Comparison of ENCODE assay signal across 21 cellular contexts in the genomic region with DNA sequence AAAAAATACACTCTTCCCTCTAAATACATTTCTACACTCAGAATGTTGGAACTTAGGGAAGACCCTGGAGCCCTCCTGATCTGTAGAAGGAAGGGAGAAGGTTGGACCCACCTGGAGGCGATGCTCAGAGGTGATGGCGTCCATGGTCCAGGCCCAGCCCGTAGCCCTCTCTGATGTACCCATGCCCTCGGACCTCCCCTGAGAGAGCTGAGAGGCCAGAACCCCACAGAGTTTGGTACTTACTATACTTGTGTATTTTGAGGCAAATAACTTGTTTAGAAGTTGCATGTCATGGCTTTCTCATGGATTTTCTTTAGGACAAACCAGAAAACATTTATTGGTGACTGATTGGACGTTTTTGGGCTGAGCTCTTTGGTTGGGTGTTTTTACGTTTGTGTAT. TPM values are rescaled to one million over a fixed set of nuclear protein-coding genes. Genes with fewer than 3 reads are reported as not detected.
DNase-seq lines count a peak whose midpoint lies in the region; TF ChIP-seq lines count a peak whose summit lies in the region.
"Had no signal": no experiment of that assay in that cellular context is flagged by ENCODE, and none has a peak within 500 bp of the region (broad histone marks: within the 10 kb centered on the region; RNA-seq: fewer than 3 reads in every experiment).

No MANE protein-coding gene starts in this region.

- no CpG with 5 or more reads among the region's 6 CpGs for WGBS in H9 (ENCODE audit: extremely low coverage, insufficient read length, low lambda C conversion rate)
- WGBS in endodermal cell (ENCODE audit: insufficient coverage in 1 of 2, insufficient read length in 1 of 2), 2 experiments, result 89 to 97% methylated on average over 6 of the region's 6 CpGs
- WGBS in trophoblast cell (ENCODE audit: extremely low coverage, insufficient coverage, insufficient read length), result no CpG with 5 or more reads among the region's 6 CpGs

- no peak overlapping the region for H3K14ac ChIP-seq in H9 (ENCODE audit: insufficient read depth, low read length)
- H3K14ac ChIP-seq in trophoblast cell (ENCODE audit: low read length), result no peak overlapping the region

- H3T11ph ChIP-seq in H9 (ENCODE audit: low read length), result no peak overlapping the region

- H3K79me2 ChIP-seq in H9 (ENCODE audit: insufficient read depth, low read length) (peaks cover 36% of the 10 kb centered on the region; the same call in 1 of the 2 replicates), trophoblast cell (ENCODE audit: control insufficient read depth, insufficient read depth, low read length, poor library complexity) (peaks cover 11% of the 10 kb centered on the region)

- H3K4ac ChIP-seq in H9 (ENCODE audit: low read depth, low read length) (no peak overlapping the region), trophoblast cell (ENCODE audit: low read depth, low read length) (peak overlapping the region; percentile 57)

- H3K4me3 ChIP-seq in endodermal cell (ENCODE audit: low read length), result no peak overlapping the region
- H3K4me3 ChIP-seq in trophoblast cell (ENCODE audit: low read depth, low read length), result no peak overlapping the region
- H3K4me3 ChIP-seq: GM23338, SJSA1 had no signal

- H3K27me3 ChIP-seq in H9 (ENCODE audit: insufficient read depth, low read length) (no peaks in the 10 kb centered on the region), endodermal cell (ENCODE audit: control insufficient read depth, insufficient read depth, low read length, poor library complexity, severe bottlenecking) (no peaks in the 10 kb centered on the region), trophoblast cell (ENCODE audit: insufficient read depth, low read length) (no peaks in the 10 kb centered on the region)
- H3K27me3 ChIP-seq: SJSA1 had no signal

- H4K12ac ChIP-seq in trophoblast cell (ENCODE audit: low read depth, low read length), result no peak overlapping the region

- no peak overlapping the region for H3K9ac ChIP-seq in H9 (ENCODE audit: extremely low read depth, insufficient read length, low read length)
- H3K9ac ChIP-seq in endodermal cell (ENCODE audit: extremely low read depth, low read length, poor library complexity, severe bottlenecking), result no peak overlapping the region
- H3K9ac ChIP-seq in trophoblast cell (ENCODE audit: low read length), result no peak overlapping the region

- H3K23ac ChIP-seq in H9 (ENCODE audit: insufficient read length, low read depth, low read length), result no peak overlapping the region
- no peak overlapping the region for H3K23ac ChIP-seq in trophoblast cell (ENCODE audit: low read length)

- H2BK15ac ChIP-seq in H9 (ENCODE audit: low read depth, low read length), result no peak overlapping the region

- H3K18ac ChIP-seq in H9 (ENCODE audit: insufficient read length, low read depth, low read length) (no peak overlapping the region), trophoblast cell (ENCODE audit: low read length) (no peak overlapping the region)

- H3K36me3 Mint-ChIP-seq in H9 (ENCODE audit: insufficient read depth in 1 of 3, low read depth in 3 of 3), result peaks cover 0 to 5% (median 0%) of the 10 kb centered on the region in 3 experiments; a peak in 3 of 7 replicates
- peaks cover under 1% of the 10 kb centered on the region for H3K36me3 Mint-ChIP-seq in endodermal cell (ENCODE audit: low read depth)
- peaks cover 7% of the 10 kb centered on the region for H3K36me3 Mint-ChIP-seq in activated CD4-positive, alpha-beta T cell treated with anti-CD3 and anti-CD28 coated beads, Interleukin-2, amount 10 ng/mL, durations not matched to agents 7 days and 5 days (ENCODE audit: low read depth)

- CTCF ChIA-PET in activated CD4-positive, alpha-beta T cell treated with anti-CD3 and anti-CD28 coated beads, Interleukin-2, amount 10 ng/mL, durations not matched to agents 7 days and 5 days (lab: Charles Lee), result no interaction called here

- no peak overlapping the region for H3K4me3 Mint-ChIP-seq in H9
- no peak overlapping the region for H3K4me3 Mint-ChIP-seq in endodermal cell
- H3K4me3 Mint-ChIP-seq in activated CD4-positive, alpha-beta T cell treated with anti-CD3 and anti-CD28 coated beads, Interleukin-2, amount 10 ng/mL, durations not matched to agents 7 days and 5 days, result no peak overlapping the region
- H3K4me3 Mint-ChIP-seq: GM23338 had no signal

- peak; percentile 39 for DNase-seq in activated CD8-positive, alpha-beta memory T cell treated with anti-CD3 and anti-CD28 coated beads, Interleukin-2, amount 50 U/mL, for 48 hours
- DNase-seq in activated CD8-positive, alpha-beta memory T cell treated with anti-CD3 and anti-CD28 coated beads for 24 hours, result no peak
- DNase-seq in H9 (no peak), endodermal cell (peak; percentile 13), trophoblast cell (no peak), NCI-H524 (lab: John Stamatoyannopoulos, UW) (no peak)
- no peak for DNase-seq in activated CD4-positive, alpha-beta T cell treated with anti-CD3 and anti-CD28 coated beads, Interleukin-2, amount 10 ng/mL, durations not matched to agents 7 days and 5 days
- DNase-seq in activated CD4-positive, CD25-positive, alpha-beta regulatory T cell (lab: John Stamatoyannopoulos, UW), result no peak
- DNase-seq: 8988T; C1 segment of cervical spinal cord; Calu3; CD8-positive, alpha-beta memory T cell; IMR-90; NCI-H1105 treated with DMSO at 0.1 percent for 48 hours; NCI-H1694; NCI-H2081; NCI-H2171; NCI-H526 treated with DMSO at 0.1 percent for 48 hours; OCI-M1 had no signal

- H2BK20ac ChIP-seq in H9 (ENCODE audit: low read depth, low read length, poor library complexity, severe bottlenecking), result no peak overlapping the region

- H3K23me2 ChIP-seq in H9 (ENCODE audit: insufficient read length, low read depth, low read length, poor library complexity, severe bottlenecking), result no peaks in the 10 kb centered on the region

- no peaks in the 10 kb centered on the region for H3K4me1 ChIP-seq in H9 (ENCODE audit: insufficient read depth, low read length)
- H3K4me1 ChIP-seq in endodermal cell (ENCODE audit: control insufficient read depth, insufficient read depth, low read length), result peaks cover 3% of the 10 kb centered on the region
- H3K4me1 ChIP-seq in trophoblast cell (ENCODE audit: control insufficient read depth in 1 of 2, insufficient read depth in 2 of 2, low read length in 2 of 2), result peaks cover 6 to 8% of the 10 kb centered on the region in 2 experiments
- H3K4me1 ChIP-seq: SJSA1 had no signal

- no peaks in the 10 kb centered on the region for H3K27me3 Mint-ChIP-seq in H9 (ENCODE audit: low read depth)
- no peaks in the 10 kb centered on the region for H3K27me3 Mint-ChIP-seq in endodermal cell (ENCODE audit: insufficient read depth)
- no peaks in the 10 kb centered on the region for H3K27me3 Mint-ChIP-seq in activated CD4-positive, alpha-beta T cell treated with anti-CD3 and anti-CD28 coated beads, Interleukin-2, amount 10 ng/mL, durations not matched to agents 7 days and 5 days

- H3K9me3 Mint-ChIP-seq in H9, result no peaks in the 10 kb centered on the region
- no peaks in the 10 kb centered on the region for H3K9me3 Mint-ChIP-seq in endodermal cell
- H3K9me3 Mint-ChIP-seq in activated CD4-positive, alpha-beta T cell treated with anti-CD3 and anti-CD28 coated beads, Interleukin-2, amount 10 ng/mL, durations not matched to agents 7 days and 5 days, result no peaks in the 10 kb centered on the region
- H3K9me3 Mint-ChIP-seq: CD8-positive, alpha-beta memory T cell; GM23338 had no signal

- H2AK5ac ChIP-seq in H9 (ENCODE audit: insufficient read length, low read length), result no peak overlapping the region
- H2AK5ac ChIP-seq in trophoblast cell (ENCODE audit: low read length), result no peak overlapping the region

- no peak overlapping the region for H2BK120ac ChIP-seq in H9 (ENCODE audit: low read depth, low read length, poor library complexity, severe bottlenecking)
- H2BK120ac ChIP-seq in trophoblast cell (ENCODE audit: insufficient read depth, low read length, poor library complexity), result no peak overlapping the region

- no peak overlapping the region for H4K91ac ChIP-seq in H9 (ENCODE audit: insufficient read length, low read depth, low read length)
- no peak overlapping the region for H4K91ac ChIP-seq in trophoblast cell (ENCODE audit: low read depth, low read length)

- no peak overlapping the region for H4K5ac ChIP-seq in H9 (ENCODE audit: insufficient read length, low read depth, low read length)

- H4K8ac ChIP-seq in H9 (replicated peaks; ENCODE audit: insufficient read length, low read depth, low read length) (no peak overlapping the region), trophoblast cell (ENCODE audit: low read depth, low read length) (no peak overlapping the region)

- H3K56ac ChIP-seq in H9 (ENCODE audit: insufficient read length, low read depth, low read length), result no peak overlapping the region

- no peak overlapping the region for H2BK12ac ChIP-seq in H9 (ENCODE audit: insufficient read length, low read depth, low read length)
- H2BK12ac ChIP-seq in trophoblast cell (ENCODE audit: low read length), result no peak overlapping the region

- H3K27ac Mint-ChIP-seq in H9 (peak overlapping the region in 2 of 3 experiments; percentile 18 to 71; a peak in 2 of 7 replicates), endodermal cell (no peak overlapping the region)
- no peak overlapping the region for H3K27ac Mint-ChIP-seq in activated CD4-positive, alpha-beta T cell treated with anti-CD3 and anti-CD28 coated beads, Interleukin-2, amount 10 ng/mL, durations not matched to agents 7 days and 5 days
- H3K27ac Mint-ChIP-seq: GM23338 had no signal

- H3K4me1 Mint-ChIP-seq in H9 (peaks cover 8 to 18% of the 10 kb centered on the region in 2 experiments), endodermal cell (peaks cover 24% of the 10 kb centered on the region)
- peaks cover 30% of the 10 kb centered on the region for H3K4me1 Mint-ChIP-seq in activated CD4-positive, alpha-beta T cell treated with anti-CD3 and anti-CD28 coated beads, Interleukin-2, amount 10 ng/mL, durations not matched to agents 7 days and 5 days

- TF ChIP-seq CTCF in H9 (conservative IDR thresholded peaks at IDR 0.05) (no peak), endodermal cell (conservative IDR thresholded peaks at IDR 0.05) (no peak)

- no peak overlapping the region for H3K27ac ChIP-seq in H9 (ENCODE audit: insufficient read length, low read depth, low read length)
- H3K27ac ChIP-seq in endodermal cell (ENCODE audit: low read depth, low read length), result no peak overlapping the region
- no peak overlapping the region for H3K27ac ChIP-seq in trophoblast cell (ENCODE audit: low read depth, low read length)
- H3K27ac ChIP-seq: SJSA1 had no signal

- peaks cover 20% of the 10 kb centered on the region for H3K79me1 ChIP-seq in H9 (ENCODE audit: insufficient read depth, low read depth, low read length, poor library complexity, severe bottlenecking)
- no peaks in the 10 kb centered on the region for H3K79me1 ChIP-seq in trophoblast cell (ENCODE audit: low read length)

- H4K20me1 ChIP-seq in H9 (ENCODE audit: control insufficient read depth, insufficient read depth, insufficient read length), result peaks cover 2% of the 10 kb centered on the region

- H2BK5ac ChIP-seq in H9 (ENCODE audit: insufficient read length, low read length) (no peak overlapping the region), trophoblast cell (ENCODE audit: low read depth, low read length, poor library complexity) (no peak overlapping the region)

- no peak overlapping the region for H3K4me2 ChIP-seq in H9 (ENCODE audit: insufficient read depth, insufficient read length, low read length)
- H3K4me2 ChIP-seq in trophoblast cell (ENCODE audit: low read length), result no peak overlapping the region
- H3K4me2 ChIP-seq: GM23338 had no signal

- H3K9me3 ChIP-seq in H9 (ENCODE audit: control insufficient read depth, low read depth, low read length) (no peaks in the 10 kb centered on the region), endodermal cell (ENCODE audit: control insufficient read depth, low read length) (no peaks in the 10 kb centered on the region), trophoblast cell (ENCODE audit: insufficient read depth, low read depth, low read length) (no peaks in the 10 kb centered on the region)
- H3K9me3 ChIP-seq: SJSA1 had no signal

- H2AFZ ChIP-seq in H9 (ENCODE audit: low read length) (no peak overlapping the region), trophoblast cell (ENCODE audit: insufficient read depth, low read length, poor library complexity) (no peak overlapping the region)
- H2AFZ ChIP-seq: GM23338 had no signal

- POLR2A ChIA-PET in activated CD4-positive, alpha-beta T cell treated with anti-CD3 and anti-CD28 coated beads, Interleukin-2, amount 10 ng/mL, durations not matched to agents 7 days and 5 days (lab: Charles Lee), result no interaction called here

- no peaks in the 10 kb centered on the region for H3K36me3 ChIP-seq in endodermal cell (ENCODE audit: control insufficient read depth, insufficient read depth, low read length)
- H3K36me3 ChIP-seq in trophoblast cell (ENCODE audit: control insufficient read depth in 1 of 2, insufficient read depth in 2 of 2, low read length in 2 of 2), result peaks cover 0 to under 1% of the 10 kb centered on the region in 2 experiments

RNA-seq across cellular contexts. Expression of a gene that starts 10.5 kb away (rescaled TPM):
- total RNA-seq in H9 (2021) (31.9 and 33.7 TPM in 2 replicates), endodermal cell (10 to 100 TPM; 29.8 to 35.6 TPM)
- polyA plus RNA-seq in endodermal cell (2013, experiment 1 of 2), result 21.1 TPM
- 18.8 TPM for polyA plus RNA-seq in endodermal cell (2013, experiment 2 of 2)
- 21.4 and 21.6 TPM in 2 replicates for polyA plus RNA-seq in trophoblast cell (2013)
- 10 to 100 TPM; 30.9 to 35.0 TPM for total RNA-seq in activated CD4-positive, alpha-beta T cell treated with anti-CD3 and anti-CD28 coated beads, Interleukin-2, amount 10 ng/mL, durations not matched to agents 7 days and 5 days

Comparison
In these comparisons a context has a peak if more than half of its experiments do, and no peak if none do; other contexts are left out.
1. DNase-seq: peak in activated CD8-positive, alpha-beta memory T cell treated with anti-CD3 and anti-CD28 coated beads, Interleukin-2, amount 50 U/mL, for 48 hours (single experiment) and endodermal cell (single experiment); none in activated CD8-positive, alpha-beta memory T cell treated with anti-CD3 and anti-CD28 coated beads for 24 hours (single experiment), H9 (single experiment), trophoblast cell (0 of 2), activated CD4-positive, alpha-beta T cell treated with anti-CD3 and anti-CD28 coated beads, Interleukin-2, amount 10 ng/mL, durations not matched to agents 7 days and 5 days (single experiment), activated CD4-positive, CD25-positive, alpha-beta regulatory T cell (0 of 4) and NCI-H524 (0 of 2).
2. H3K27ac Mint-ChIP-seq: peak in H9 (2 of 3); none in endodermal cell (single experiment) and activated CD4-positive, alpha-beta T cell treated with anti-CD3 and anti-CD28 coated beads, Interleukin-2, amount 10 ng/mL, durations not matched to agents 7 days and 5 days (single experiment).